Comparison of ENCODE assay signal across 10 cellular contexts in genomic region chr22:37241351-37242142, GRCh38. TPM values are rescaled to one million over a fixed set of nuclear protein-coding genes. Genes with fewer than 3 reads are reported as not detected.
DNase-seq lines count a peak whose midpoint lies in the region; ATAC-seq, FAIRE-seq and TF ChIP-seq lines count a peak whose summit lies in the region.
"Had no signal": no experiment of that assay in that cellular context is flagged by ENCODE, and none has a peak within 500 bp of the region (broad histone marks: within the 10 kb centered on the region; RNA-seq: fewer than 3 reads in every experiment).

No MANE protein-coding gene starts in this region.

- intact Hi-C loops in posterior vena cava (cut with DNase I) = no loop called here

- ATAC-seq in foreskin keratinocyte (no peak), HG03354 (IDR thresholded peaks at IDR 0.05; ENCODE audit: poor library complexity, severe bottlenecking, unreplicated experiment) (no peak)

- H3K27me3 ChIP-seq in astrocyte (ENCODE audit: insufficient read depth, low read length) (no peaks in the 10 kb centered on the region), foreskin keratinocyte (no peaks in the 10 kb centered on the region)
- H3K27me3 ChIP-seq: uterus had no signal

- H3K4me1 ChIP-seq in astrocyte (ENCODE audit: insufficient read depth, low read length) (peaks cover 32% of the 10 kb centered on the region), foreskin keratinocyte (peaks cover 10% of the 10 kb centered on the region)
- H3K4me1 ChIP-seq: uterus had no signal

- H4K20me1 ChIP-seq in astrocyte (ENCODE audit: insufficient read depth, low read length) = no peaks in the 10 kb centered on the region

- no peak overlapping the region for H3K4me3 Mint-ChIP-seq in astrocyte (ENCODE audit: unreplicated experiment)

- peak overlapping the region; percentile 99 for H3K4me3 ChIP-seq in GM12875 (ENCODE audit: low read depth, low read length)
- no peak overlapping the region for H3K4me3 ChIP-seq in astrocyte (ENCODE audit: insufficient read depth, low read depth, low read length)
- H3K4me3 ChIP-seq: uterus had no signal

- no peak overlapping the region for H3K4me2 ChIP-seq in astrocyte (ENCODE audit: low read length)

- no peak overlapping the region for H3K9ac ChIP-seq in astrocyte (ENCODE audit: low read length)

- no peaks in the 10 kb centered on the region for H3K36me3 Mint-ChIP-seq in astrocyte (ENCODE audit: low read depth, unreplicated experiment)

- H3K9me3 Mint-ChIP-seq in astrocyte (ENCODE audit: unreplicated experiment) = no peaks in the 10 kb centered on the region

- no peak overlapping the region for H3K27ac ChIP-seq in astrocyte (ENCODE audit: low read depth, low read length)
- H3K27ac ChIP-seq in foreskin keratinocyte = no peak overlapping the region
- H3K27ac ChIP-seq: uterus had no signal

- no peaks in the 10 kb centered on the region for H3K9me3 ChIP-seq in astrocyte (ENCODE audit: insufficient read depth, low read depth, low read length)
- H3K9me3 ChIP-seq: uterus had no signal

- TF ChIP-seq CTCF in GM12875 (IDR thresholded peaks at IDR 0.05; ENCODE audit: borderline replicate concordance, insufficient read depth, low read depth, low read length) (no peak), astrocyte (IDR thresholded peaks at IDR 0.05; ENCODE audit: insufficient read depth, low read depth, low read length) (no peak), foreskin keratinocyte (conservative IDR thresholded peaks at IDR 0.05) (no peak)

- no peaks in the 10 kb centered on the region for H3K79me2 ChIP-seq in astrocyte (ENCODE audit: insufficient read depth, low read length)

- no peak overlapping the region for H2AFZ ChIP-seq in astrocyte (ENCODE audit: low read depth, low read length)

- peaks cover 13% of the 10 kb centered on the region for H3K4me1 Mint-ChIP-seq in astrocyte (ENCODE audit: low read depth, unreplicated experiment)

- H3K27ac Mint-ChIP-seq in astrocyte (ENCODE audit: unreplicated experiment) = peak overlapping the region; percentile 18

- no peak for FAIRE-seq in astrocyte (lab: Jason Lieb, UNC)

- H3K36me3 ChIP-seq in astrocyte (ENCODE audit: insufficient read depth, low read length) = no peaks in the 10 kb centered on the region
- H3K36me3 ChIP-seq: uterus had no signal

- H3K27me3 Mint-ChIP-seq in astrocyte (ENCODE audit: low read depth, unreplicated experiment) = peaks cover 11% of the 10 kb centered on the region

- peak; percentile 21 for DNase-seq in NOMO-1 treated with DMSO at 0.1 percent for 48 hours (lab: John Stamatoyannopoulos, UW; ENCODE audit: unreplicated experiment)
- no peak for DNase-seq in astrocyte (ENCODE audit: low read depth)
- peak; percentile 82 for DNase-seq in posterior vena cava (ENCODE audit: low spot score)
- no peak for DNase-seq in DMS79 treated with DMSO at 0.1 percent for 48 hours (lab: John Stamatoyannopoulos, UW)
- DNase-seq in NCI-H345 (lab: John Stamatoyannopoulos, UW) = no peak
- no peak for DNase-seq in foreskin keratinocyte
- DNase-seq: NCI-H510A treated with DMSO at 0.1 percent for 48 hours had no signal

RNA-seq across cellular contexts. Expression of gene RAC2, which starts 2.5 kb away (rescaled TPM):
- 0.61 and 0.65 TPM in 2 replicates for total RNA-seq in astrocyte
- total RNA-seq in posterior vena cava = 10 to 100 TPM; 12.9 to 17.5 TPM
- 75.9 and 77.0 TPM in 2 replicates for total RNA-seq in foreskin keratinocyte
- 116 and 117 TPM in 2 replicates for polyA plus RNA-seq in foreskin keratinocyte

RNA-seq across cellular contexts. Expression of gene SSTR3, which starts 29.3 kb away (rescaled TPM):
- total RNA-seq in astrocyte = 0.07 TPM in 1 of 2 replicates, not detected in the other
- not detected for total RNA-seq in posterior vena cava
- total RNA-seq in foreskin keratinocyte = not detected in 2 replicates
- polyA plus RNA-seq in foreskin keratinocyte = not detected in 2 replicates

RNA-seq across cellular contexts. Expression of gene CYTH4, which starts 40.8 kb away (rescaled TPM):
- not detected in 2 replicates for total RNA-seq in astrocyte
- 10 to 100 TPM; 20.7 to 31.7 TPM for total RNA-seq in posterior vena cava
- 0.04 and 0.17 TPM in 2 replicates for total RNA-seq in foreskin keratinocyte
- polyA plus RNA-seq in foreskin keratinocyte = 0.03 TPM in 1 of 2 replicates, not detected in the other

RNA-seq across cellular contexts. Expression of gene C1QTNF6, which starts 53.5 kb away (rescaled TPM):
- total RNA-seq in astrocyte (6.0 and 8.4 TPM in 2 replicates), posterior vena cava (1 to 10 TPM; 1.8 to 6.3 TPM), foreskin keratinocyte (11.3 and 12.6 TPM in 2 replicates)
- polyA plus RNA-seq in foreskin keratinocyte = 14.9 and 17.3 TPM in 2 replicates

Comparison
In these comparisons a context has a peak if more than half of its experiments do, and no peak if none do; other contexts are left out.
1. DNase-seq: peak in NOMO-1 treated with DMSO at 0.1 percent for 48 hours (single experiment) and posterior vena cava (single experiment); none in astrocyte (single experiment), DMS79 treated with DMSO at 0.1 percent for 48 hours (single experiment), NCI-H345 (single experiment) and foreskin keratinocyte (0 of 2).
2. RNA of gene CYTH4, which starts 40.8 kb away (total RNA-seq): 20.7 to 31.7 TPM in posterior vena cava; 0.04 to 0.17 TPM in foreskin keratinocyte and not detected in astrocyte; every median in the first group is over 10 times any median in the second.